2 cellular contexts compared by ENCODE assay signal in genomic region chr20:11452326-11452725, GRCh38.
TF ChIP-seq lines count a peak whose summit lies in the region.

No MANE protein-coding gene starts in this region.

TF ChIP-seq in endothelial cell of umbilical vein, 7 proteins besides CTCF, POLR2A, EP300 and RAD21 (continued from another document):
- TF ChIP-seq POLR2AphosphoS5 (IDR thresholded peaks at IDR 0.05; ENCODE audit: insufficient read depth, low read depth, low read length) (no peak), MYC (IDR thresholded peaks at IDR 0.05; ENCODE audit: low read depth, low read length) (no peak), JUN (IDR thresholded peaks at IDR 0.05; ENCODE audit: borderline replicate concordance, insufficient read depth, insufficient read length, low read depth) (no peak)

TF ChIP-seq in HEK293T, 16 proteins besides CTCF, POLR2A, EP300 and RAD21 (continued from another document):
- TF ChIP-seq PKNOX1 (IDR thresholded peaks at IDR 0.05), result no peak
- TF ChIP-seq FOXA1 (IDR thresholded peaks at IDR 0.05), result no peak
- TF ChIP-seq ELF4 (IDR thresholded peaks at IDR 0.05), result no peak
- TF ChIP-seq SP1 (IDR thresholded peaks at IDR 0.05), result no peak
- TF ChIP-seq HDGF (IDR thresholded peaks at IDR 0.05; ENCODE audit: borderline replicate concordance), result no peak
- TF ChIP-seq FOXM1 (IDR thresholded peaks at IDR 0.05; ENCODE audit: borderline replicate concordance), result no peak
- no peak for TF ChIP-seq SUZ12 (IDR thresholded peaks at IDR 0.05)
